8 cellular contexts compared by ENCODE assay signal in genomic region chr19:19644054-19644388, GRCh38. TPM values are rescaled to one million over a fixed set of nuclear protein-coding genes. Genes with fewer than 3 reads are reported as not detected.
DNase-seq lines count a peak whose midpoint lies in the region; ATAC-seq, FAIRE-seq and TF ChIP-seq lines count a peak whose summit lies in the region.

No MANE protein-coding gene starts in this region.

- peak overlapping the region; percentile 96 for H3K27ac Mint-ChIP-seq in activated CD4-positive, alpha-beta T cell treated with anti-CD3 and anti-CD28 coated beads for 36 hours
- H3K27ac Mint-ChIP-seq in activated B cell treated with CpG ODN at 0.5 μM for 24 hours: peak overlapping the region; percentile 96
- H3K27ac Mint-ChIP-seq in stimulated activated naive CD8-positive, alpha-beta T cell treated with anti-CD3 and anti-CD28 coated beads, Interleukin-15, amount 100 ng/mL, for 72 hours: peak overlapping the region; percentile 96 to 99

- no peak overlapping the region for H3K9ac ChIP-seq in iPS-18a (ENCODE audit: low read length)

- H3K4me1 Mint-ChIP-seq in activated CD4-positive, alpha-beta T cell treated with anti-CD3 and anti-CD28 coated beads for 36 hours: peaks cover 10% of the 10 kb centered on the region
- peaks cover 19% of the 10 kb centered on the region for H3K4me1 Mint-ChIP-seq in activated B cell treated with CpG ODN at 0.5 μM for 24 hours
- peaks cover 30% of the 10 kb centered on the region for H3K4me1 Mint-ChIP-seq in stimulated activated naive CD8-positive, alpha-beta T cell treated with anti-CD3 and anti-CD28 coated beads, Interleukin-15, amount 100 ng/mL, for 72 hours

- no peak for TF ChIP-seq POLR2A in GM12892 (IDR thresholded peaks at IDR 0.05; ENCODE audit: low read depth, low read length)

- H3K27me3 ChIP-seq in iPS-18a (ENCODE audit: control insufficient read depth, insufficient read depth, low read length): no peaks in the 10 kb centered on the region

- CTCF ChIA-PET in activated CD4-positive, alpha-beta T cell treated with anti-CD3 and anti-CD28 coated beads for 36 hours (lab: Charles Lee): interaction anchor here (0.6 to 2.5 kb wide), 15 partner anchors 17 to 316 kb away, joined by 3 to 30 read pairs (median 4); no protein-coding TSS in a partner anchor
- CTCF ChIA-PET in activated B cell treated with CpG ODN at 0.5 μM for 24 hours (lab: Charles Lee): interaction anchor here (0.7 to 2.4 kb wide), 14 partner anchors 11 to 316 kb away, joined by 3 to 46 read pairs (median 4); partner anchors contain the start of genes CILP2 and ZNF101

- POLR2A ChIA-PET in activated CD4-positive, alpha-beta T cell treated with anti-CD3 and anti-CD28 coated beads for 36 hours (lab: Charles Lee): interaction anchor here (0.7 kb wide), 1 partner anchor 112 kb away, joined by 3 read pairs; no protein-coding TSS in a partner anchor
- POLR2A ChIA-PET in activated B cell treated with CpG ODN at 0.5 μM for 24 hours (lab: Charles Lee): interaction anchor here (0.5 to 2.2 kb wide), 12 partner anchors 16 to 282 kb away, joined by 3 to 42 read pairs (median 6); partner anchors contain the start of genes ATP13A1, LPAR2, ZNF101 and ZNF14

- no peaks in the 10 kb centered on the region for H3K9me3 Mint-ChIP-seq in activated CD4-positive, alpha-beta T cell treated with anti-CD3 and anti-CD28 coated beads for 36 hours (ENCODE audit: low read depth)
- no peaks in the 10 kb centered on the region for H3K9me3 Mint-ChIP-seq in activated B cell treated with CpG ODN at 0.5 μM for 24 hours
- no peaks in the 10 kb centered on the region for H3K9me3 Mint-ChIP-seq in stimulated activated naive CD8-positive, alpha-beta T cell treated with anti-CD3 and anti-CD28 coated beads, Interleukin-15, amount 100 ng/mL, for 72 hours

- intact Hi-C loops in activated CD4-positive, alpha-beta T cell treated with anti-CD3 and anti-CD28 coated beads for 36 hours (cut with DNase I, micrococcal nuclease): loop anchor here (1.0 to 5.0 kb wide), 2 partner anchors 112 to 452 kb away; partner anchors contain the start of genes BORCS8 (in 1 of the 2) and RFXANK (in 1 of the 2)
- intact Hi-C loops in activated B cell treated with CpG ODN at 0.5 μM for 24 hours (cut with micrococcal nuclease): loop anchor here (5.0 kb wide), 1 partner anchor 282 kb away; no protein-coding TSS in a partner anchor

- no peak for FAIRE-seq in GM12892 (lab: Jason Lieb, UNC)

- H3K9me3 ChIP-seq in iPS-18a (ENCODE audit: control insufficient read depth, low read depth, low read length): no peaks in the 10 kb centered on the region

- H3K4me3 Mint-ChIP-seq in activated CD4-positive, alpha-beta T cell treated with anti-CD3 and anti-CD28 coated beads for 36 hours: peak overlapping the region; percentile 100
- H3K4me3 Mint-ChIP-seq in activated B cell treated with CpG ODN at 0.5 μM for 24 hours: peak overlapping the region; percentile 99
- H3K4me3 Mint-ChIP-seq in stimulated activated naive CD8-positive, alpha-beta T cell treated with anti-CD3 and anti-CD28 coated beads, Interleukin-15, amount 100 ng/mL, for 72 hours: peak overlapping the region; percentile 99 to 100

- H3K36me3 ChIP-seq in iPS-18a (ENCODE audit: control insufficient read depth, low read depth, low read length): peaks cover 38% of the 10 kb centered on the region

- DNase-seq in activated CD4-positive, alpha-beta T cell treated with anti-CD3 and anti-CD28 coated beads for 36 hours: no peak
- no peak for DNase-seq in activated CD4-positive, alpha-beta T cell treated with anti-CD3 and anti-CD28 coated beads, Interleukin-2, amount 50 U/mL, for 48 hours
- DNase-seq in activated B cell treated with CpG ODN at 0.5 μM for 24 hours: no peak
- no peak for DNase-seq in stimulated activated naive CD8-positive, alpha-beta T cell treated with anti-CD3 and anti-CD28 coated beads, Interleukin-15, amount 100 ng/mL, for 72 hours
- no peak for DNase-seq in omental fat pad (ENCODE audit: low spot score)
- DNase-seq in GM12892 (ENCODE audit: insufficient read length): no peak

- no peak for ATAC-seq in activated CD4-positive, alpha-beta T cell treated with anti-CD3 and anti-CD28 coated beads for 36 hours
- ATAC-seq in activated B cell treated with CpG ODN at 0.5 μM for 24 hours (ENCODE audit: low read depth): no peak
- no peak for ATAC-seq in stimulated activated naive CD8-positive, alpha-beta T cell treated with anti-CD3 and anti-CD28 coated beads, Interleukin-15, amount 100 ng/mL, for 72 hours
- no peak for ATAC-seq in omental fat pad (ENCODE audit: low FRiP score)
- ATAC-seq in HG03135 (IDR thresholded peaks at IDR 0.05; ENCODE audit: unreplicated experiment): no peak

- H3K27ac ChIP-seq in iPS-18a (ENCODE audit: low read length): no peak overlapping the region

- H3K36me3 Mint-ChIP-seq in activated CD4-positive, alpha-beta T cell treated with anti-CD3 and anti-CD28 coated beads for 36 hours (ENCODE audit: low read depth): peaks cover 32% of the 10 kb centered on the region
- peaks cover 81% of the 10 kb centered on the region for H3K36me3 Mint-ChIP-seq in activated B cell treated with CpG ODN at 0.5 μM for 24 hours (ENCODE audit: low read depth)

- H3K4me3 ChIP-seq in iPS-18a (ENCODE audit: low read length): peak overlapping the region; percentile 85

- no peaks in the 10 kb centered on the region for H3K27me3 Mint-ChIP-seq in activated CD4-positive, alpha-beta T cell treated with anti-CD3 and anti-CD28 coated beads for 36 hours
- no peaks in the 10 kb centered on the region for H3K27me3 Mint-ChIP-seq in activated B cell treated with CpG ODN at 0.5 μM for 24 hours
- no peaks in the 10 kb centered on the region for H3K27me3 Mint-ChIP-seq in stimulated activated naive CD8-positive, alpha-beta T cell treated with anti-CD3 and anti-CD28 coated beads, Interleukin-15, amount 100 ng/mL, for 72 hours

- H3K4me1 ChIP-seq in iPS-18a (ENCODE audit: control insufficient read depth, low read depth, low read length): no peaks in the 10 kb centered on the region

- peak; percentile 34 for TF ChIP-seq CTCF in activated B cell treated with CpG ODN at 0.5 μM for 24 hours (IDR thresholded peaks at IDR 0.05)
- no peak for TF ChIP-seq CTCF in omental fat pad (IDR thresholded peaks at IDR 0.05)

RNA-seq across cellular contexts. Expression of gene GMIP, which starts 0.6 kb away (rescaled TPM):
- total RNA-seq in activated CD4-positive, alpha-beta T cell treated with anti-CD3 and anti-CD28 coated beads for 36 hours: 10 to 100 TPM; 54.9 to 56.6 TPM
- 129 and 130 TPM in 2 replicates for total RNA-seq in activated B cell treated with CpG ODN at 0.5 μM for 24 hours
- total RNA-seq in omental fat pad: 10 to 100 TPM in 3 of 4 donors, 1 to 10 TPM in 1; 7.7 to 47.3 (median 18.7) TPM
- 21.5 TPM for polyA plus RNA-seq in GM12892 (2012; ENCODE audit: missing spikeins)

RNA-seq across cellular contexts. Expression of gene LPAR2, which starts 16.0 kb away (rescaled TPM):
- 10 to 100 TPM; 21.6 to 33.2 TPM for total RNA-seq in activated CD4-positive, alpha-beta T cell treated with anti-CD3 and anti-CD28 coated beads for 36 hours
- total RNA-seq in activated B cell treated with CpG ODN at 0.5 μM for 24 hours: 29.0 and 33.7 TPM in 2 replicates
- 10 to 100 TPM in 1 of 4 donors, 1 to 10 TPM in 3; 6.5 to 26.0 (median 7.7) TPM for total RNA-seq in omental fat pad
- polyA plus RNA-seq in GM12892 (2012; ENCODE audit: missing spikeins): 13.8 TPM

RNA-seq across cellular contexts. Expression of gene ATP13A1, which starts 19.5 kb away (rescaled TPM):
- 10 to 100 TPM; 61.8 to 71.2 TPM for total RNA-seq in activated CD4-positive, alpha-beta T cell treated with anti-CD3 and anti-CD28 coated beads for 36 hours
- total RNA-seq in activated B cell treated with CpG ODN at 0.5 μM for 24 hours (125 and 135 TPM in 2 replicates), omental fat pad (100 to 1,000 TPM; 100 to 255 (median 143) TPM)
- 20.2 TPM for polyA plus RNA-seq in GM12892 (2012; ENCODE audit: missing spikeins)

RNA-seq across cellular contexts. Expression of gene ZNF101, which starts 24.6 kb away (rescaled TPM):
- total RNA-seq in activated CD4-positive, alpha-beta T cell treated with anti-CD3 and anti-CD28 coated beads for 36 hours: 10 to 100 TPM; 63.9 to 70.8 TPM
- 45.6 and 52.6 TPM in 2 replicates for total RNA-seq in activated B cell treated with CpG ODN at 0.5 μM for 24 hours
- 1 to 10 TPM; 3.0 to 9.1 (median 6.3) TPM for total RNA-seq in omental fat pad
- polyA plus RNA-seq in GM12892 (2012; ENCODE audit: missing spikeins): 13.4 TPM

RNA-seq across cellular contexts. Expression of gene PBX4, which starts 25.5 kb away (rescaled TPM):
- 10 to 100 TPM; 19.4 to 21.2 TPM for total RNA-seq in activated CD4-positive, alpha-beta T cell treated with anti-CD3 and anti-CD28 coated beads for 36 hours
- 19.4 and 21.8 TPM in 2 replicates for total RNA-seq in activated B cell treated with CpG ODN at 0.5 μM for 24 hours
- 10 to 100 TPM in 1 of 4 donors, 1 to 10 TPM in 3; 2.2 to 10.1 (median 3.5) TPM for total RNA-seq in omental fat pad
- 11.2 TPM for polyA plus RNA-seq in GM12892 (2012; ENCODE audit: missing spikeins)
